8 cellular contexts compared by ENCODE assay signal in the genomic region with DNA sequence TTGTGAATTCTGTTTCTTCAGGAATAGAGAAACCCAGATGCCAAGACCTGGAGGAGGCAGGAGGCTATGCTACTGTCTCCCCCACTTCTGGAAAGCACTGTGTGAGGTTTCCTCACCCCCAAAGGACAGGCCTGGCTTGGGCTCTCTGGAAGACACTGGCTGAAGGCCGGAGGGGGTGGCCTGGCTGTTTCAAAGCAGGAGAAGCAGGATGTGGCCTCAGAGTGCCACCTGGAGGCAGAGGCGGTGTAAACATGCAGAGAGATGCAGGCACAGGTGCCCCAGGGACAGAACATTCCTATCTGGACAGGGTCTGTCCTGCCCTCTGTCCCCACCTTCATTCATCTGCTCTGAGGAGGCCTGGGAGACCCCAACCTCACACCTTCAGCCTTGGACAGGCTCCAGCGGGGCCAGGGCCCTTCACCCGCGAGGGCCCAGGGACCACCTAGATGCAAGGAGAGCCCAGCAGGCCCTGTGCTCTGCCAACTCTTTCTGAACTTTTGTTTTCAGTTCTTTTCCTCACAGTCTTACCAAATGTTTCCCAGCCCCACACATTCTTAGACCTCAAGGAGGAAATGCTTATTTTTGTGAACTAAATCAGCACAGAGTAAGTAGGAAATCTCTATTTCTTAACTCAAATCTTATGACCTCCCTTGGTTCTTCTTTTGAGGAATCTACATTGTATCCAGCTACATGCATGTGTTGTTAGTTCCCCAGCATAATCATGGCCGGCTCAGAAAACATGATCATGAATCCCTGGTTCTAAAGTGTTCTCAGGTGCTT.
DNase-seq lines count a peak whose midpoint lies in the region; ATAC-seq and TF ChIP-seq lines count a peak whose summit lies in the region.

No MANE protein-coding gene starts in this region.

- H3K27me3 ChIP-seq in Caco-2 (replicated peaks; ENCODE audit: control insufficient read depth, insufficient read depth, low read length) (no peaks in the 10 kb centered on the region), thyroid gland (no peaks in the 10 kb centered on the region)

- BruUV-seq in Caco-2 (replicated peaks; lab: Mats Ljungman, UMichigan) = no TSS peak

- TF ChIP-seq POLR2A in thyroid gland (IDR thresholded peaks at IDR 0.05) = no peak

- intact Hi-C loops in Caco-2 (cut with micrococcal nuclease; ENCODE audit: unreplicated experiment) (loop anchor here (1.0 to 10.0 kb wide), 3 partner anchors 424 to 684 kb away; no protein-coding TSS in a partner anchor), thyroid gland (cut with DNase I) (loop anchor here (10.0 kb wide), 1 partner anchor 418 kb away; no protein-coding TSS in a partner anchor)

- ATAC-seq in GM21423 (IDR thresholded peaks at IDR 0.05; ENCODE audit: unreplicated experiment) = peak; percentile 29

- no peaks in the 10 kb centered on the region for H3K9me3 Mint-ChIP-seq in Caco-2 (ENCODE audit: unreplicated experiment)

- no peaks in the 10 kb centered on the region for H3K36me3 Mint-ChIP-seq in Caco-2 (ENCODE audit: insufficient read depth, unreplicated experiment)

- H3K36me3 ChIP-seq in Caco-2 (ENCODE audit: control insufficient read depth, insufficient read depth, low read length) (no peaks in the 10 kb centered on the region), thyroid gland (no peaks in the 10 kb centered on the region)

- H3K4me3 ChIP-seq in Caco-2 (ENCODE audit: low read depth, low read length) (no peak overlapping the region), epithelial cell of proximal tubule (ENCODE audit: low read depth, low read length) (no peak overlapping the region), thyroid gland (replicated peaks in 1 of 3) (no peak overlapping the region)

- DNase-seq in Caco-2 (peak; percentile 63 to 71), NCI-H2029 treated with DMSO at 0.1 percent for 48 hours (lab: John Stamatoyannopoulos, UW) (peak; percentile 32), epithelial cell of proximal tubule (ENCODE audit: low read depth) (no peak), myocyte (ENCODE audit: low read depth) (peak; percentile 6), thyroid gland (peak; percentile 73 to 79), mesenteric fat pad (ENCODE audit: low spot score) (no peak)
- peak; percentile 63 to 70 for DNase-seq in activated CD4-positive, alpha-beta T cell treated with anti-CD3 and anti-CD28 coated beads, Interleukin-2, amount 50 U/mL, for 48 hours

- POLR2A ChIA-PET in Caco-2 (lab: Charles Lee) = no interaction called here

- no peaks in the 10 kb centered on the region for H3K9me3 ChIP-seq in Caco-2
- H3K9me3 ChIP-seq in thyroid gland = no peaks in the 10 kb centered on the region

- TF ChIP-seq CTCF in Caco-2 (IDR thresholded peaks at IDR 0.05; ENCODE audit: insufficient read depth in 1 of 2, low read depth in 1 of 2, low read length in 1 of 2, severe bottlenecking in 1 of 2, unreplicated experiment in 1 of 2) (peak; percentile 60 to 74), epithelial cell of proximal tubule (conservative IDR thresholded peaks at IDR 0.05; ENCODE audit: low read depth, low read length) (peak; percentile 89), thyroid gland (IDR thresholded peaks at IDR 0.05) (peak in 5 of 6 experiments; percentile 39 to 84 (median 79))

- H3K27ac Mint-ChIP-seq in Caco-2 (ENCODE audit: unreplicated experiment) = no peak overlapping the region

- no peak overlapping the region for H3K4me3 Mint-ChIP-seq in Caco-2 (ENCODE audit: unreplicated experiment)

- peaks cover 9% of the 10 kb centered on the region for H3K27me3 Mint-ChIP-seq in Caco-2 (ENCODE audit: insufficient read depth, unreplicated experiment)

- 39 to 42% methylated on average over 6 of the region's 6 CpGs for WGBS in thyroid gland, 2 donors

- H3K4me1 Mint-ChIP-seq in Caco-2 (ENCODE audit: low read depth, unreplicated experiment) = no peaks in the 10 kb centered on the region

- H3K4me1 ChIP-seq in Caco-2 = no peaks in the 10 kb centered on the region
- no peaks in the 10 kb centered on the region for H3K4me1 ChIP-seq in thyroid gland

- H3K27ac ChIP-seq in thyroid gland = no peak overlapping the region

- CTCF ChIA-PET in Caco-2 (lab: Charles Lee) = no interaction called here

Comparison
In these comparisons a context has a peak if more than half of its experiments do, and no peak if none do; other contexts are left out.
1. DNase-seq: peak in Caco-2 (2 of 2), NCI-H2029 treated with DMSO at 0.1 percent for 48 hours (single experiment), activated CD4-positive, alpha-beta T cell treated with anti-CD3 and anti-CD28 coated beads, Interleukin-2, amount 50 U/mL, for 48 hours (2 of 2), myocyte (single experiment) and thyroid gland (2 of 2); none in epithelial cell of proximal tubule (single experiment) and mesenteric fat pad (single experiment).
2. Peak in every context shown above with its lines, with median percentiles within 50 percentile points of each other: CTCF ChIP-seq.